Comparison of ENCODE assay signal across 9 cellular contexts in the genomic region with DNA sequence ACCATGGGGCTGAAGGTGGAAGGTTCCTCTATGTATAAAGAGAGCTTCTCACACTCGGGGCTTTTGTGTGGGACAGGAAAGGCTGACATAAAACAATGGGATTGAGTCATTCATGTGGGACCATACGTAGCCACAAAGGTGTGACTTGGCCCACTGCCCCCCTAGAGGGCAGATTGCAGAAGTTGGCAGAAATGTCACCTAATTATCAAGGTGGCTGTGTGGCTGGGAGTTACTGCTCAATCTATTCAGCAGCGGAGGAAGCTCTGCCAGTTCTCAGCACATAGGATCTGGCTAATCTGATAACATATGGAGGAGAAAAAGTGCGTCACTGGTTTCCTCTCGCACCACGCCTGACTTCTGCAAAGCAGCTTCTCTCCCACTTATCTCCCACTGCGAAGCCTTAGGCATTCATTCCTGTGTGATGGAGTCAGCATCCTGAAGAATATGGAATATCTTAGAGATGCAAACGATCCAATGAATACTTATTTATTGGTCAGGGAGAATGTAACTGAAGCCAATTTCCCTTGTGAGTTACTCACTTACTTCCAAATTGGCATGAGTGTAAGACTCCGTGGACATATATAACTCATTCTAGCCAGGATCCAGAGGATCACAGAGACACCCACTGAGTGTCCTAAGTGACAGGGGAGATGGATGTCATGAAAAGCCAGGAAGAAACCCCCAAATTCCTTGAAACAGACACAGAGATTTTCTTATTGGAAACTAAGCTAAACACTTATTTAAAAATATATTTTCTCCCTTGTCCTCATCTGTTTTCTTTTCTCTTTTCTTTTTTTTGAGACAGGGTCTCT.
DNase-seq lines count a peak whose midpoint lies in the region; ATAC-seq, FAIRE-seq and TF ChIP-seq lines count a peak whose summit lies in the region.
"Had no signal": no experiment of that assay in that cellular context is flagged by ENCODE, and none has a peak within 500 bp of the region (broad histone marks: within the 10 kb centered on the region; RNA-seq: fewer than 3 reads in every experiment).

No MANE protein-coding gene starts in this region.

- peak; percentile 69 for DNase-seq in COR-L47 (lab: John Stamatoyannopoulos, UW)
- peak; percentile 82 for DNase-seq in MG63
- peak; percentile 82 for DNase-seq in astrocyte of the hippocampus (ENCODE audit: low read depth, low spot score)
- DNase-seq in kidney epithelial cell (ENCODE audit: low read depth): peak; percentile 62
- no peak for DNase-seq in mesenteric fat pad (ENCODE audit: low spot score)
- no peak for DNase-seq in GM19239 (ENCODE audit: insufficient read length, low spot score)

- FAIRE-seq in GM19239 (lab: Jason Lieb, UNC): no peak
- FAIRE-seq: frontal cortex had no signal

- H3K4me3 ChIP-seq in MG63: no peak overlapping the region
- H3K4me3 ChIP-seq in kidney epithelial cell (ENCODE audit: low read depth, low read length): no peak overlapping the region

- no peak for TF ChIP-seq CTCF in kidney epithelial cell (IDR thresholded peaks at IDR 0.05; ENCODE audit: insufficient read depth, low read length, poor library complexity, severe bottlenecking)

- ATAC-seq in GM21447 (IDR thresholded peaks at IDR 0.05; ENCODE audit: unreplicated experiment): no peak
- no peak for ATAC-seq in HG02840 (IDR thresholded peaks at IDR 0.05; ENCODE audit: low FRiP score, unreplicated experiment)

- H3K27me3 ChIP-seq in MG63 (no peaks in the 10 kb centered on the region), kidney epithelial cell (ENCODE audit: control insufficient read depth, insufficient read depth, low read length) (no peaks in the 10 kb centered on the region)

- H3K9me3 ChIP-seq in MG63: no peaks in the 10 kb centered on the region

- no peaks in the 10 kb centered on the region for H3K36me3 ChIP-seq in MG63
- no peaks in the 10 kb centered on the region for H3K36me3 ChIP-seq in kidney epithelial cell (ENCODE audit: control insufficient read depth, insufficient read depth, low read length)

Comparison
In these comparisons a context has a peak if more than half of its experiments do, and no peak if none do; other contexts are left out.
1. DNase-seq: peak in COR-L47 (single experiment), MG63 (single experiment), astrocyte of the hippocampus (single experiment) and kidney epithelial cell (single experiment); none in mesenteric fat pad (single experiment) and GM19239 (single experiment).